Comparison of ENCODE assay signal across 25 cellular contexts in genomic region chr1:3702528-3702927, GRCh38. TPM values are rescaled to one million over a fixed set of nuclear protein-coding genes. Genes with fewer than 3 reads are reported as not detected.
DNase-seq lines count a peak whose midpoint lies in the region; ATAC-seq, FAIRE-seq and TF ChIP-seq lines count a peak whose summit lies in the region.
"Had no signal": no experiment of that assay in that cellular context is flagged by ENCODE, and none has a peak within 500 bp of the region (broad histone marks: within the 10 kb centered on the region; RNA-seq: fewer than 3 reads in every experiment).

No MANE protein-coding gene starts in this region.

- H2AFZ ChIP-seq in keratinocyte (ENCODE audit: control insufficient read depth, low read length): peak overlapping the region; percentile 6

- FAIRE-seq in keratinocyte (lab: Jason Lieb, UNC): no peak
- FAIRE-seq: A204.1, G401.6, GM18507, GM19239 had no signal

- no peaks in the 10 kb centered on the region for H3K36me3 ChIP-seq in BLaER1
- H3K36me3 ChIP-seq in breast epithelium: no peaks in the 10 kb centered on the region
- no peaks in the 10 kb centered on the region for H3K36me3 ChIP-seq in keratinocyte (ENCODE audit: control insufficient read depth in 2 of 2, extremely low read depth in 1 of 2, insufficient read depth in 2 of 2, low read length in 2 of 2)
- H3K36me3 ChIP-seq: Peyer's patch, SJSA1 had no signal

- CTCF ChIA-PET in activated CD4-positive, alpha-beta T cell treated with anti-CD3 and anti-CD28 coated beads for 36 hours (lab: Charles Lee): no interaction called here
- CTCF ChIA-PET in activated CD4-positive, alpha-beta memory T cell treated with anti-CD3 and anti-CD28 coated beads for 36 hours (lab: Charles Lee): no interaction called here

- H3K27ac ChIP-seq in BLaER1: peak overlapping the region; percentile 57
- H3K27ac ChIP-seq in breast epithelium: peak overlapping the region; percentile 69 to 78
- H3K27ac ChIP-seq in keratinocyte (ENCODE audit: control insufficient read depth, insufficient read depth, low read length): peak overlapping the region; percentile 20
- H3K27ac ChIP-seq: Peyer's patch, SJSA1 had no signal

- H3K27me3 ChIP-seq in BLaER1 (peaks cover 15% of the 10 kb centered on the region), breast epithelium (peaks cover 0 to 64% of the 10 kb centered on the region in 2 donors), keratinocyte (ENCODE audit: control insufficient read depth, extremely low read depth, insufficient read depth, low read length) (no peaks in the 10 kb centered on the region)
- H3K27me3 ChIP-seq: Peyer's patch had no signal

- H3K9me3 ChIP-seq in BLaER1 (no peaks in the 10 kb centered on the region), breast epithelium (no peaks in the 10 kb centered on the region), keratinocyte (ENCODE audit: control insufficient read depth, low read depth, low read length) (no peaks in the 10 kb centered on the region)
- H3K9me3 ChIP-seq: Peyer's patch, SJSA1 had no signal

- no peaks in the 10 kb centered on the region for H3K9me3 Mint-ChIP-seq in activated CD4-positive, alpha-beta T cell treated with anti-CD3 and anti-CD28 coated beads for 36 hours (ENCODE audit: low read depth)
- no peaks in the 10 kb centered on the region for H3K9me3 Mint-ChIP-seq in activated CD4-positive, alpha-beta memory T cell treated with anti-CD3 and anti-CD28 coated beads for 36 hours

- H3K4me3 ChIP-seq in BLaER1 (no peak overlapping the region), breast epithelium (peak overlapping the region in 1 of 3 donors; percentile 16), keratinocyte (ENCODE audit: control insufficient read depth in 2 of 3, extremely low read depth in 1 of 3, insufficient read depth in 2 of 3, low read depth in 1 of 3, low read length in 3 of 3) (no peak overlapping the region)
- H3K4me3 ChIP-seq: Peyer's patch, SJSA1 had no signal

- H3K4me1 ChIP-seq in BLaER1 (peaks cover 65% of the 10 kb centered on the region), breast epithelium (peaks cover 6 to 11% of the 10 kb centered on the region in 2 donors), keratinocyte (ENCODE audit: control insufficient read depth, extremely low read depth, insufficient read depth, low read length) (peaks cover 55% of the 10 kb centered on the region)
- H3K4me1 ChIP-seq: Peyer's patch, SJSA1 had no signal

- H3K9ac ChIP-seq in BLaER1 (peak overlapping the region; percentile 62), keratinocyte (ENCODE audit: control insufficient read depth, extremely low read depth, insufficient read depth, low read length) (peak overlapping the region; percentile 22)

- H3K27ac Mint-ChIP-seq in activated CD4-positive, alpha-beta T cell treated with anti-CD3 and anti-CD28 coated beads for 36 hours: no peak overlapping the region
- no peak overlapping the region for H3K27ac Mint-ChIP-seq in activated CD4-positive, alpha-beta memory T cell treated with anti-CD3 and anti-CD28 coated beads for 36 hours

- no peaks in the 10 kb centered on the region for H3K9me1 ChIP-seq in keratinocyte (ENCODE audit: control insufficient read depth, extremely low read depth, insufficient read depth, low read length)

- no peaks in the 10 kb centered on the region for H4K20me1 ChIP-seq in BLaER1
- H4K20me1 ChIP-seq in keratinocyte (ENCODE audit: control insufficient read depth, extremely low read depth, insufficient read depth, low read length): no peaks in the 10 kb centered on the region

- ATAC-seq in activated CD4-positive, alpha-beta T cell treated with anti-CD3 and anti-CD28 coated beads for 36 hours: no peak
- ATAC-seq in Right ventricle myocardium superior (ENCODE audit: poor library complexity): no peak

- no peak overlapping the region for H3K4me3 Mint-ChIP-seq in activated CD4-positive, alpha-beta T cell treated with anti-CD3 and anti-CD28 coated beads for 36 hours
- no peak overlapping the region for H3K4me3 Mint-ChIP-seq in activated CD4-positive, alpha-beta memory T cell treated with anti-CD3 and anti-CD28 coated beads for 36 hours

- POLR2A ChIA-PET in activated CD4-positive, alpha-beta T cell treated with anti-CD3 and anti-CD28 coated beads for 36 hours (lab: Charles Lee): no interaction called here
- POLR2A ChIA-PET in activated CD4-positive, alpha-beta memory T cell treated with anti-CD3 and anti-CD28 coated beads for 36 hours (lab: Charles Lee): no interaction called here

- DNase-seq in DMS79 treated with DMSO at 0.1 percent for 48 hours (lab: John Stamatoyannopoulos, UW) (peak; percentile 21), breast epithelium (ENCODE audit: low spot score in 2 of 2) (no peak), keratinocyte (ENCODE audit: low read depth, low spot score) (no peak), cortex of kidney (lab: John Stamatoyannopoulos, UW) (no peak), Right ventricle myocardium superior (no peak)
- DNase-seq in activated CD4-positive, alpha-beta T cell treated with anti-CD3 and anti-CD28 coated beads for 36 hours: no peak
- no peak for DNase-seq in activated CD4-positive, alpha-beta memory T cell treated with anti-CD3 and anti-CD28 coated beads for 36 hours
- DNase-seq: Kasumi-1, MM.1S, NCI-H1048, NCI-H1436, NCI-H187 treated with DMSO at 0.1 percent for 48 hours, NCI-H2107, NCI-H2227 treated with DMSO at 0.1 percent for 48 hours, NCI-H510A, NCI-H82, Peyer's patch had no signal

- peak overlapping the region; percentile 83 for H3K4me2 ChIP-seq in BLaER1
- H3K4me2 ChIP-seq in keratinocyte (ENCODE audit: control insufficient read depth, extremely low read depth, insufficient read depth, low read depth, low read length): peak overlapping the region; percentile 44

- no peaks in the 10 kb centered on the region for H3K79me2 ChIP-seq in keratinocyte (ENCODE audit: control insufficient read depth, insufficient read depth, low read length)

- TF ChIP-seq POLR2A in breast epithelium (IDR thresholded peaks at IDR 0.05): no peak

- peaks cover 5% of the 10 kb centered on the region for H3K4me1 Mint-ChIP-seq in activated CD4-positive, alpha-beta T cell treated with anti-CD3 and anti-CD28 coated beads for 36 hours
- H3K4me1 Mint-ChIP-seq in activated CD4-positive, alpha-beta memory T cell treated with anti-CD3 and anti-CD28 coated beads for 36 hours (ENCODE audit: low read depth): peaks cover 4% of the 10 kb centered on the region

- H3K27me3 Mint-ChIP-seq in activated CD4-positive, alpha-beta T cell treated with anti-CD3 and anti-CD28 coated beads for 36 hours: peaks cover 2% of the 10 kb centered on the region
- H3K27me3 Mint-ChIP-seq in activated CD4-positive, alpha-beta memory T cell treated with anti-CD3 and anti-CD28 coated beads for 36 hours: peaks cover 13% of the 10 kb centered on the region

- no peaks in the 10 kb centered on the region for H3K36me3 Mint-ChIP-seq in activated CD4-positive, alpha-beta T cell treated with anti-CD3 and anti-CD28 coated beads for 36 hours (ENCODE audit: low read depth)
- no peaks in the 10 kb centered on the region for H3K36me3 Mint-ChIP-seq in activated CD4-positive, alpha-beta memory T cell treated with anti-CD3 and anti-CD28 coated beads for 36 hours

- no peak for TF ChIP-seq CTCF in breast epithelium (IDR thresholded peaks at IDR 0.05)
- TF ChIP-seq CTCF in keratinocyte (optimal IDR thresholded peaks at IDR 0.05 in 1 of 3, IDR thresholded peaks at IDR 0.05 in 1 of 3, conservative IDR thresholded peaks at IDR 0.05 in 1 of 3; ENCODE audit: extremely low read depth in 1 of 3, insufficient read depth in 2 of 3, low read length in 3 of 3): no peak

- intact Hi-C loops in breast epithelium (cut with DNase I; ENCODE audit: low total_unique reads): no loop called here
- intact Hi-C loops in activated CD4-positive, alpha-beta T cell treated with anti-CD3 and anti-CD28 coated beads for 36 hours (cut with DNase I, micrococcal nuclease): no loop called here
- intact Hi-C loops in activated CD4-positive, alpha-beta memory T cell treated with anti-CD3 and anti-CD28 coated beads for 36 hours (cut with micrococcal nuclease): no loop called here
- intact Hi-C loops in Right ventricle myocardium superior (cut with DNase I): no loop called here

- dilution Hi-C loops in keratinocyte (cut with MboI; ENCODE audit: extremely low pct_ligation_motif_present, low sequenced_read_pairs): no loop called here

RNA-seq across cellular contexts. Expression of gene CCDC27, which starts 49.7 kb away (rescaled TPM):
- total RNA-seq in breast epithelium: not detected
- not detected in 3 replicates for polyA plus RNA-seq in keratinocyte
- polyA plus RNA-seq in keratinocyte (2011; ENCODE audit: low read depth): not detected
- not detected in 2 replicates for polyA plus RNA-seq in keratinocyte (2011; cell fraction: cytosol; rRNA removed)
- polyA plus RNA-seq in keratinocyte (2011; cell fraction: nucleus; rRNA removed): not detected in 2 replicates
- polyA plus RNA-seq in keratinocyte (2012; ENCODE audit: low replicate concordance): not detected in 2 replicates
- not detected in 3 replicates for polyA minus RNA-seq in keratinocyte
- polyA minus RNA-seq in keratinocyte (2011; cell fraction: cytosol; rRNA and poly(A)+ RNA removed): not detected
- not detected in 2 replicates for polyA minus RNA-seq in keratinocyte (2011; cell fraction: nucleus; rRNA and poly(A)+ RNA removed)
- total RNA-seq in activated CD4-positive, alpha-beta T cell treated with anti-CD3 and anti-CD28 coated beads for 36 hours: not detected
- not detected for total RNA-seq in activated CD4-positive, alpha-beta memory T cell treated with anti-CD3 and anti-CD28 coated beads for 36 hours
- not detected for total RNA-seq in Right ventricle myocardium superior
- total RNA-seq: Daoy, OCI-LY7, Peyer's patch, SJSA1 had no signal

RNA-seq across cellular contexts. Expression of gene TP73, which starts 50.2 kb away (rescaled TPM):
- total RNA-seq in breast epithelium (1 to 10 TPM in 1 of 3 donors, under 1 TPM in 1, not detected in 1; 0.66 to 1.0 TPM), Right ventricle myocardium superior (not detected)
- polyA plus RNA-seq in keratinocyte: 0.10 to 0.23 TPM (median 0.14 TPM) in 3 replicates
- polyA plus RNA-seq in keratinocyte (2011; ENCODE audit: low read depth): 0.12 TPM
- 0.05 and 0.14 TPM in 2 replicates for polyA plus RNA-seq in keratinocyte (2011; cell fraction: cytosol; rRNA removed)
- polyA plus RNA-seq in keratinocyte (2011; cell fraction: nucleus; rRNA removed): 0.15 and 0.41 TPM in 2 replicates
- 0.14 and 0.36 TPM in 2 replicates for polyA plus RNA-seq in keratinocyte (2012; ENCODE audit: low replicate concordance)
- 0.10 to 0.56 TPM (median 0.10 TPM) in 3 replicates for polyA minus RNA-seq in keratinocyte
- polyA minus RNA-seq in keratinocyte (2011; cell fraction: cytosol; rRNA and poly(A)+ RNA removed): not detected
- polyA minus RNA-seq in keratinocyte (2011; cell fraction: nucleus; rRNA and poly(A)+ RNA removed): not detected in 2 replicates
- under 1 TPM; 0.32 to 0.40 TPM for total RNA-seq in activated CD4-positive, alpha-beta T cell treated with anti-CD3 and anti-CD28 coated beads for 36 hours
- total RNA-seq in activated CD4-positive, alpha-beta memory T cell treated with anti-CD3 and anti-CD28 coated beads for 36 hours: under 1 TPM; 0.62 to 0.65 TPM

RNA-seq across cellular contexts. Expression of gene WRAP73, which starts 52.6 kb away (rescaled TPM):
- 10 to 100 TPM; 19.3 to 23.6 (median 20.2) TPM for total RNA-seq in breast epithelium
- 16.6 to 24.9 TPM (median 18.9 TPM) in 3 replicates for polyA plus RNA-seq in keratinocyte
- 6.0 TPM for polyA plus RNA-seq in keratinocyte (2011; ENCODE audit: low read depth)
- polyA plus RNA-seq in keratinocyte (2011; cell fraction: cytosol; rRNA removed): 11.1 and 12.0 TPM in 2 replicates
- polyA plus RNA-seq in keratinocyte (2011; cell fraction: nucleus; rRNA removed): 29.2 and 36.0 TPM in 2 replicates
- 10.9 and 16.7 TPM in 2 replicates for polyA plus RNA-seq in keratinocyte (2012; ENCODE audit: low replicate concordance)
- polyA minus RNA-seq in keratinocyte: 13.6 to 16.0 TPM (median 13.6 TPM) in 3 replicates
- polyA minus RNA-seq in keratinocyte (2011; cell fraction: cytosol; rRNA and poly(A)+ RNA removed): 19.6 TPM
- 11.8 and 18.2 TPM in 2 replicates for polyA minus RNA-seq in keratinocyte (2011; cell fraction: nucleus; rRNA and poly(A)+ RNA removed)
- 10 to 100 TPM; 26.3 to 28.9 TPM for total RNA-seq in activated CD4-positive, alpha-beta T cell treated with anti-CD3 and anti-CD28 coated beads for 36 hours
- 10 to 100 TPM; 34.5 to 34.6 TPM for total RNA-seq in activated CD4-positive, alpha-beta memory T cell treated with anti-CD3 and anti-CD28 coated beads for 36 hours
- total RNA-seq in Right ventricle myocardium superior: 10.0 TPM

Comparison
In these comparisons a context has a peak if more than half of its experiments do, and no peak if none do; other contexts are left out.
1. H3K27ac ChIP-seq: peak in every context shown above with its lines; median percentile 74 in breast epithelium; 57 in BLaER1; 20 in keratinocyte.